ENCODE assay signal across 10 cellular contexts in genomic region chr1:156510709-156511108, GRCh38. TPM values are rescaled to one million over a fixed set of nuclear protein-coding genes. Genes with fewer than 3 reads are reported as not detected.
A peak's percentile ranks its signal among the peaks of the same experiment; 100 is the strongest.
DNase-seq lines count a peak whose midpoint lies in the region; ATAC-seq and TF ChIP-seq lines count a peak whose summit lies in the region.
"Had no signal": no experiment of that assay in that cellular context is flagged by ENCODE, and none has a peak within 500 bp of the region (broad histone marks: within the 10 kb centered on the region; RNA-seq: fewer than 3 reads in every experiment).

No MANE protein-coding gene starts in this region.

- no peaks in the 10 kb centered on the region for H3K9me3 ChIP-seq in mammary epithelial cell (replicated peaks; ENCODE audit: insufficient read depth, low read length)
- H3K9me3 ChIP-seq in right cardiac atrium (ENCODE audit: control insufficient read depth, low read length), result no peaks in the 10 kb centered on the region
- H3K9me3 ChIP-seq in skeletal muscle satellite cell (replicated peaks; ENCODE audit: low read length), result no peaks in the 10 kb centered on the region
- H3K9me3 ChIP-seq in mesenchymal stem cell (ENCODE audit: control insufficient read depth, low read length), result no peaks in the 10 kb centered on the region

- DNase-seq in GM03348 (ENCODE audit: low spot score) (peak; percentile 90), mammary epithelial cell (no peak), right cardiac atrium (peak; percentile 89 to 95 (median 92)), DMS79 (lab: John Stamatoyannopoulos, UW) (no peak), mesenchymal stem cell (no peak)
- DNase-seq in activated naive CD4-positive, alpha-beta T cell (lab: John Stamatoyannopoulos, UW), result no peak
- DNase-seq: activated T-cell treated with anti-CD3 and anti-CD28 coated beads, Interleukin-2, amount 50 U/mL, for 4 hours; NCI-H1694 had no signal

- no peak overlapping the region for H3K4ac ChIP-seq in mesenchymal stem cell (ENCODE audit: low read depth in 1 of 2, low read length in 2 of 2)

- H3K36me3 ChIP-seq in mammary epithelial cell (ENCODE audit: insufficient read depth, low read length) (no peaks in the 10 kb centered on the region), skeletal muscle satellite cell (ENCODE audit: insufficient read depth, low read length) (no peaks in the 10 kb centered on the region), mesenchymal stem cell (ENCODE audit: control insufficient read depth in 1 of 2, insufficient read depth in 2 of 2, low read depth in 1 of 2, low read length in 2 of 2) (no peaks in the 10 kb centered on the region)

- no peak overlapping the region for H3K14ac ChIP-seq in mesenchymal stem cell (ENCODE audit: low read length in 2 of 2)

- no peak overlapping the region for H3K4me2 ChIP-seq in mammary epithelial cell (ENCODE audit: insufficient read depth, low read depth, low read length)
- peak overlapping the region; percentile 63 for H3K4me2 ChIP-seq in skeletal muscle satellite cell (ENCODE audit: low read length)
- no peak overlapping the region for H3K4me2 ChIP-seq in mesenchymal stem cell (ENCODE audit: low read length, poor library complexity, severe bottlenecking)

- H2BK120ac ChIP-seq in mesenchymal stem cell (ENCODE audit: low read depth, low read length), result no peak overlapping the region

- H2BK15ac ChIP-seq in mesenchymal stem cell (ENCODE audit: low read depth, poor library complexity, severe bottlenecking), result no peak overlapping the region

- in situ Hi-C loops in mammary epithelial cell (cut with MboI; ENCODE audit: low sequenced_read_pairs in 2 of 2), result no loop called here

- H3K4me1 ChIP-seq in mammary epithelial cell (ENCODE audit: insufficient read depth, low read length) (peaks cover 3% of the 10 kb centered on the region), right cardiac atrium (ENCODE audit: control insufficient read depth, insufficient read depth, low read length) (peaks cover 3% of the 10 kb centered on the region), skeletal muscle satellite cell (ENCODE audit: control insufficient read depth, insufficient read depth, low read length) (peaks cover 30% of the 10 kb centered on the region), mesenchymal stem cell (ENCODE audit: control insufficient read depth, insufficient read depth, low read depth, low read length) (no peaks in the 10 kb centered on the region)

- H3K23ac ChIP-seq in mesenchymal stem cell (ENCODE audit: low read length in 2 of 2), result no peak overlapping the region

- no peak overlapping the region for H2BK12ac ChIP-seq in mesenchymal stem cell (ENCODE audit: low read length in 2 of 2)

- no peak overlapping the region for H3K9ac ChIP-seq in mammary epithelial cell (ENCODE audit: insufficient read depth, low read length)
- peak overlapping the region; percentile 50 for H3K9ac ChIP-seq in skeletal muscle satellite cell (ENCODE audit: low read depth, low read length)
- no peak overlapping the region for H3K9ac ChIP-seq in mesenchymal stem cell (ENCODE audit: low read length)

- BruUV-seq in mammary epithelial cell (replicated peaks; lab: Mats Ljungman, UMichigan), result no TSS peak

- H3K27me3 ChIP-seq in mammary epithelial cell (ENCODE audit: insufficient read depth, low read length), result no peaks in the 10 kb centered on the region
- H3K27me3 ChIP-seq in right cardiac atrium (ENCODE audit: control insufficient read depth, insufficient read depth), result no peaks in the 10 kb centered on the region
- no peaks in the 10 kb centered on the region for H3K27me3 ChIP-seq in skeletal muscle satellite cell (ENCODE audit: control insufficient read depth, insufficient read depth, low read length)
- H3K27me3 ChIP-seq in mesenchymal stem cell (ENCODE audit: control insufficient read depth in 1 of 2, insufficient read depth in 1 of 2, low read length in 2 of 2), result no peaks in the 10 kb centered on the region

- no peak overlapping the region for H3K4me3 ChIP-seq in mammary epithelial cell (replicated peaks in 1 of 3; ENCODE audit: insufficient read depth in 1 of 3, low read depth in 2 of 3, low read length in 3 of 3)
- no peak overlapping the region for H3K4me3 ChIP-seq in right cardiac atrium (ENCODE audit: low read length)
- no peak overlapping the region for H3K4me3 ChIP-seq in skeletal muscle satellite cell (ENCODE audit: low read length)
- no peak overlapping the region for H3K4me3 ChIP-seq in mesenchymal stem cell (ENCODE audit: insufficient read depth in 1 of 2, low read depth in 1 of 2, low read length in 2 of 2)

- no peak for TF ChIP-seq CTCF in mammary epithelial cell (conservative IDR thresholded peaks at IDR 0.05 in 1 of 2, IDR thresholded peaks at IDR 0.05 in 1 of 2; ENCODE audit: extremely low read depth in 1 of 2, insufficient read depth in 1 of 2, low read depth in 1 of 2, low read length in 2 of 2)

- no peaks in the 10 kb centered on the region for H3K79me1 ChIP-seq in mesenchymal stem cell (replicated peaks; ENCODE audit: low read length, poor library complexity, severe bottlenecking)

- WGBS in mammary epithelial cell (ENCODE audit: low coverage, missing lambda C conversion rate), result 27% methylated on average over 13 of the region's 13 CpGs
- 36% methylated on average over 13 of the region's 13 CpGs for WGBS in right cardiac atrium
- 95% methylated on average over 12 of the region's 13 CpGs for WGBS in mesenchymal stem cell

- H2AFZ ChIP-seq in mammary epithelial cell (ENCODE audit: low read depth, low read length), result peak overlapping the region; percentile 40
- no peak overlapping the region for H2AFZ ChIP-seq in mesenchymal stem cell (ENCODE audit: low read depth, low read length)

- H2BK5ac ChIP-seq in mesenchymal stem cell (ENCODE audit: low read depth, low read length, poor library complexity, severe bottlenecking), result no peak overlapping the region

- intact Hi-C loops in mammary epithelial cell (cut with micrococcal nuclease) (no loop called here), right cardiac atrium (cut with DNase I) (no loop called here)

- ATAC-seq in right cardiac atrium, result peak; percentile 76 to 78
- ATAC-seq in HG02588 (IDR thresholded peaks at IDR 0.05; ENCODE audit: unreplicated experiment), result no peak
- ATAC-seq: activated T-cell treated with anti-CD3 and anti-CD28 coated beads, Interleukin-2, amount 50 U/mL, for 4 hours had no signal

- dilution Hi-C loops in mammary epithelial cell (cut with HindIII; ENCODE audit: low sequenced_read_pairs), result no loop called here

- H3K18ac ChIP-seq in mesenchymal stem cell (ENCODE audit: low read depth in 1 of 2, low read length in 2 of 2), result no peak overlapping the region

- H3K27ac ChIP-seq in mammary epithelial cell (ENCODE audit: insufficient read depth, low read depth, low read length) (no peak overlapping the region), right cardiac atrium (ENCODE audit: low read length) (peak overlapping the region; percentile 97), mesenchymal stem cell (ENCODE audit: low read length, poor library complexity, severe bottlenecking) (no peak overlapping the region)

- no peaks in the 10 kb centered on the region for H3K79me2 ChIP-seq in mammary epithelial cell (ENCODE audit: insufficient read depth, low read length)

- CTCF ChIA-PET in mammary epithelial cell (lab: Charles Lee; ENCODE audit: low non-redundant PET), result no interaction called here

- H2AK5ac ChIP-seq in mesenchymal stem cell (ENCODE audit: low read length, severe bottlenecking), result no peak overlapping the region

- no peak overlapping the region for H4K8ac ChIP-seq in mesenchymal stem cell (ENCODE audit: low read length)

- H4K20me1 ChIP-seq in mammary epithelial cell (ENCODE audit: insufficient read depth, low read length), result no peaks in the 10 kb centered on the region

- no peak overlapping the region for H4K91ac ChIP-seq in mesenchymal stem cell (ENCODE audit: low read length)

RNA-seq across cellular contexts. Expression of gene MEF2D, which starts 10.1 kb away (rescaled TPM):
- total RNA-seq in mammary epithelial cell (10 to 100 TPM in 1 of 2 donors, 1 to 10 TPM in 1; 9.2 to 34.3 TPM), right cardiac atrium (10 to 100 TPM; 81.5 to 99.2 (median 89.6) TPM)
- polyA plus RNA-seq in mammary epithelial cell (11.4 TPM), right cardiac atrium (53.0 TPM)
- 9.6 TPM for polyA minus RNA-seq in mammary epithelial cell
- total RNA-seq in skeletal muscle satellite cell (2012; rRNA removed), result 7.9 and 12.0 TPM in 2 replicates
- polyA plus RNA-seq in mesenchymal stem cell (2013, experiment 1 of 2), result 38.6 TPM
- polyA plus RNA-seq in mesenchymal stem cell (2013, experiment 2 of 2), result 34.2 TPM

Comparison
In these comparisons a context has a peak if more than half of its experiments do, and no peak if none do; other contexts are left out.
1. DNase-seq: peak in GM03348 (single experiment) and right cardiac atrium (3 of 3); none in mammary epithelial cell (single experiment), activated naive CD4-positive, alpha-beta T cell (0 of 4), DMS79 (single experiment) and mesenchymal stem cell (single experiment).